In the genomic region with DNA sequence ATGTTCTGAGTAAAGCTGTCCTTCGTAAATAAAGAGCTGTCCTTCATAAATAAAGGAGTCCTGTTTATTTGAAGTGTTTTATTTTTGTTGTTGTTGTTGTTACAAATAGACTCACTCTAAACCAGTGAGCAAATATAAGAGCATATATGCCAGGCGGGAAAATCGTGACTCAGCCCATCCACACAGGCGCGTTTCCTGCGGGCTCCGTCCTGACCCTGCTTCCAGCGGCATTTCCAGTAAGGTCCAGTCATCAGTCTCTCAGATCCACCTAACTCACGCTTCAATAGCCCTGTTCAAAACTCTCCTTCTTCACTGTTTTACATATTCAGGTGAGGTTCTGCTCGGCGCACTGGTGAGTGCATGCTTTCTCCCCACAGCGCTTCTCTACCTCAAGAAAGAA, we compare ENCODE assay signal across 31 cellular contexts.
"Had no signal": no experiment of that assay in that cellular context is flagged by ENCODE, and none has a peak within 500 bp of the region (broad histone marks: within the 10 kb centered on the region; RNA-seq: fewer than 3 reads in every experiment).

No MANE protein-coding gene starts in this region.

- H3K4me3 ChIP-seq: adrenal gland, body of pancreas, breast epithelium had no signal

- H3K27ac ChIP-seq: adrenal gland, body of pancreas, brain microvascular endothelial cell, breast epithelium, VCaP had no signal

- ATAC-seq: activated CD8-positive, alpha-beta T cell treated with anti-CD3 and anti-CD28 coated beads for 36 hours; activated naive CD4-positive, alpha-beta T cell treated with anti-CD3 and anti-CD28 coated beads, Interleukin-2, amount 50 U/mL, for 72 hours; activated T-cell treated with anti-CD3 and anti-CD28 coated beads, Interleukin-2, amount 50 U/mL, for 4 hours; activated T-cell treated with anti-CD3 and anti-CD28 coated beads, Interleukin-2, amount 50 U/mL, for 72 hours; activated T-helper 17 cell treated with anti-CD3 and anti-CD28 coated beads, Interleukin-2, amount 50 U/mL, for 72 hours; body of pancreas had no signal

- H3K9me3 ChIP-seq: adrenal gland, body of pancreas, breast epithelium had no signal

- H3K36me3 ChIP-seq: adrenal gland, brain microvascular endothelial cell, breast epithelium had no signal

- DNase-seq: activated B cell treated with CpG ODN at 0.5 μM for 24 hours; activated CD4-positive, alpha-beta memory T cell treated with anti-CD3 and anti-CD28 coated beads for 36 hours; activated CD4-positive, alpha-beta T cell treated with anti-CD3 and anti-CD28 coated beads for 4 hours; activated CD4-positive, alpha-beta T cell treated with anti-CD3 and anti-CD28 coated beads, Interleukin-2, amount 10 ng/mL, durations not matched to agents 24 days and 14 days; activated CD4-positive, alpha-beta T cell treated with anti-CD3 and anti-CD28 coated beads, Interleukin-2, amount 50 U/mL, for 1 hour; activated CD4-positive, alpha-beta T cell treated with anti-CD3 and anti-CD28 coated beads, Interleukin-2, amount 50 U/mL, for 4 hours; activated CD4-positive, CD25-positive, alpha-beta regulatory T cell treated with anti-CD3 and anti-CD28 coated beads, Interleukin-2, amount 50 U/mL, for 72 hours; activated CD8-positive, alpha-beta memory T cell treated with anti-CD3 and anti-CD28 coated beads, Interleukin-2, amount 50 U/mL, for 4 hours; activated CD8-positive, alpha-beta T cell treated with anti-CD3 and anti-CD28 coated beads for 36 hours; activated effector memory CD4-positive, alpha-beta T cell treated with anti-CD3 and anti-CD28 coated beads, Interleukin-2, amount 50 U/mL, for 16 hours; activated gamma-delta T cell treated with Interleukin-2 at 50 U/mL for 16 hours; activated naive CD4-positive, alpha-beta T cell; activated naive CD4-positive, alpha-beta T cell treated with anti-CD3 and anti-CD28 coated beads for 36 hours; activated naive CD4-positive, alpha-beta T cell treated with anti-CD3 and anti-CD28 coated beads, Interleukin-2, amount 50 U/mL, for 16 hours; activated naive CD8-positive, alpha-beta T cell treated with anti-CD3 and anti-CD28 coated beads for 36 hours; activated T-cell treated with anti-CD3 and anti-CD28 coated beads for 4 hours; activated T-cell treated with anti-CD3 and anti-CD28 coated beads, Interleukin-2, amount 50 U/mL, for 1 hour; activated T-cell treated with anti-CD3 and anti-CD28 coated beads, Interleukin-2, amount 50 U/mL, for 4 hours; activated T-cell treated with anti-CD3 and anti-CD28 coated beads, Interleukin-2, amount 50 U/mL, for 72 hours; adrenal gland; amniotic stem cell; aorta; body of pancreas; brain microvascular endothelial cell; central memory CD4-positive, alpha-beta T cell; T-helper 2 cell; T-helper 9 cell had no signal
